18 cellular contexts compared by ENCODE assay signal in the genomic region with DNA sequence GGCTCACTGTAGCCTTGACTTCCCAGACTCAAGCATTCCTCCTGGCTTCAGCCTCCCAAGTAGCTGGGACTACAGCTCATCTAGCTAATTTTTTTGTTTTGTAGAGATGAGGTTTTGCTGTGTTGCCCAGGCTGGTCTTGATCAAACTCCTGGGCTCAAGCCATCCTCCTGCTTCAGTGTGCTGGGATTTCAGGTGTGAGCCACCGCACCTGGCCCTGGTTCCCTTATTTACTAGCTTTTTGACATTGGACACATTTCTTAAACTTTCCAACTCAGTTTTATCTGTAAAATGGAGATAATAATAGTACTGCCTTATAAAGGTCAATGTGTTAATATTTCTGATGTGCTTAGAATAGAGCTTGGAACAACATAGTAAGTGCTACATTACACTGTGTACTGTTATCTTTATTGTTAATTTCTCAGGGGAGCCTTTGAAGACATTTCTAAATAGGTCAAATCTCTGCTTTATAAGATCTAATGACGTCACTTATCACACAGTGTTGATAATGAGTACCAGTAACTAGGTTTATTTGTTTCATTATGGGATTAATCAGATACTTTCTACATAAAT.
DNase-seq lines count a peak whose midpoint lies in the region; ATAC-seq, FAIRE-seq and TF ChIP-seq lines count a peak whose summit lies in the region.
"Had no signal": no experiment of that assay in that cellular context is flagged by ENCODE, and none has a peak within 500 bp of the region (broad histone marks: within the 10 kb centered on the region; RNA-seq: fewer than 3 reads in every experiment).

No MANE protein-coding gene starts in this region.

- no peak overlapping the region for H3K27ac Mint-ChIP-seq in activated CD4-positive, alpha-beta T cell treated with anti-CD3 and anti-CD28 coated beads, Interleukin-2, amount 10 ng/mL, durations not matched to agents 24 days and 14 days
- no peak overlapping the region for H3K27ac Mint-ChIP-seq in activated naive CD8-positive, alpha-beta T cell treated with anti-CD3 and anti-CD28 coated beads, Interleukin-2, amount 50 U/mL, for 24 hours
- H3K27ac Mint-ChIP-seq in activated CD8-positive, alpha-beta memory T cell treated with anti-CD3 and anti-CD28 coated beads, Interleukin-2, amount 10 ng/mL, durations not matched to agents 7 days and 5 days: no peak overlapping the region
- H3K27ac Mint-ChIP-seq: CD4-positive, alpha-beta T cell; GM23338 had no signal

- no peak for TF ChIP-seq CTCF in body of pancreas (IDR thresholded peaks at IDR 0.05)

- intact Hi-C loops in activated CD4-positive, alpha-beta T cell treated with anti-CD3 and anti-CD28 coated beads, Interleukin-2, amount 10 ng/mL, durations not matched to agents 24 days and 14 days (cut with micrococcal nuclease): no loop called here
- intact Hi-C loops in body of pancreas (cut with DNase I): no loop called here

- CTCF ChIA-PET in activated CD8-positive, alpha-beta memory T cell treated with anti-CD3 and anti-CD28 coated beads, Interleukin-2, amount 10 ng/mL, durations not matched to agents 7 days and 5 days (lab: Charles Lee): no interaction called here

- no peak for TF ChIP-seq POLR2A in body of pancreas (IDR thresholded peaks at IDR 0.05)

- no peaks in the 10 kb centered on the region for H3K27me3 ChIP-seq in body of pancreas
- no peaks in the 10 kb centered on the region for H3K27me3 ChIP-seq in small intestine (ENCODE audit: control insufficient read depth in 2 of 2, insufficient read depth in 2 of 2, low read length in 2 of 2)

- peak; percentile 69 for ATAC-seq in body of pancreas
- no peak for ATAC-seq in activated naive CD8-positive, alpha-beta T cell treated with anti-CD3 and anti-CD28 coated beads, Interleukin-2, amount 50 U/mL, for 24 hours
- ATAC-seq in activated CD8-positive, alpha-beta memory T cell treated with anti-CD3 and anti-CD28 coated beads, Interleukin-2, amount 10 ng/mL, durations not matched to agents 7 days and 5 days: no peak
- ATAC-seq: A549, GM23338 had no signal

- no peaks in the 10 kb centered on the region for H3K9me3 Mint-ChIP-seq in activated CD4-positive, alpha-beta T cell treated with anti-CD3 and anti-CD28 coated beads, Interleukin-2, amount 10 ng/mL, durations not matched to agents 24 days and 14 days
- H3K9me3 Mint-ChIP-seq in activated naive CD8-positive, alpha-beta T cell treated with anti-CD3 and anti-CD28 coated beads, Interleukin-2, amount 50 U/mL, for 24 hours: no peaks in the 10 kb centered on the region
- H3K9me3 Mint-ChIP-seq in activated CD8-positive, alpha-beta memory T cell treated with anti-CD3 and anti-CD28 coated beads, Interleukin-2, amount 10 ng/mL, durations not matched to agents 7 days and 5 days (ENCODE audit: low read depth): no peaks in the 10 kb centered on the region
- H3K9me3 Mint-ChIP-seq: CD4-positive, alpha-beta T cell; GM23338 had no signal

- no peak overlapping the region for H3K4me3 ChIP-seq in body of pancreas
- no peak overlapping the region for H3K4me3 ChIP-seq in small intestine (ENCODE audit: low read depth in 1 of 2, low read length in 2 of 2)
- H3K4me3 ChIP-seq: A549, GM23338 had no signal

- no peak overlapping the region for H3K4me3 Mint-ChIP-seq in activated CD4-positive, alpha-beta T cell treated with anti-CD3 and anti-CD28 coated beads, Interleukin-2, amount 10 ng/mL, durations not matched to agents 24 days and 14 days
- H3K4me3 Mint-ChIP-seq in activated naive CD8-positive, alpha-beta T cell treated with anti-CD3 and anti-CD28 coated beads, Interleukin-2, amount 50 U/mL, for 24 hours: no peak overlapping the region
- H3K4me3 Mint-ChIP-seq in activated CD8-positive, alpha-beta memory T cell treated with anti-CD3 and anti-CD28 coated beads, Interleukin-2, amount 10 ng/mL, durations not matched to agents 7 days and 5 days: no peak overlapping the region
- H3K4me3 Mint-ChIP-seq: CD4-positive, alpha-beta T cell; GM23338 had no signal

- H3K27ac ChIP-seq in body of pancreas: peak overlapping the region in 2 of 4 donors; percentile 53 to 54
- H3K27ac ChIP-seq in small intestine (ENCODE audit: low read depth in 1 of 2, low read length in 1 of 2): no peak overlapping the region
- H3K27ac ChIP-seq: 22Rv1, A549, C4-2B had no signal

- 19 to 34% methylated on average over 2 of the region's 2 CpGs for WGBS in body of pancreas, 2 donors
- 29 to 50% (median 36%) methylated on average over 2 of the region's 2 CpGs for WGBS in small intestine, 3 donors

- H3K9me3 ChIP-seq in body of pancreas: no peaks in the 10 kb centered on the region
- H3K9me3 ChIP-seq in small intestine (ENCODE audit: control insufficient read depth, low read depth): no peaks in the 10 kb centered on the region
- H3K9me3 ChIP-seq: A549 had no signal

- peak; percentile 16 for DNase-seq in activated CD4-positive, alpha-beta T cell treated with anti-CD3 and anti-CD28 coated beads, Interleukin-2, amount 10 ng/mL, durations not matched to agents 24 days and 14 days
- DNase-seq in activated CD4-positive, alpha-beta T cell treated with anti-CD3 and anti-CD28 coated beads for 48 hours: no peak
- DNase-seq in body of pancreas (peak; percentile 28 to 65 (median 50)), small intestine (peak; percentile 25), NCI-H774 (lab: John Stamatoyannopoulos, UW) (no peak)
- DNase-seq in activated naive CD8-positive, alpha-beta T cell treated with anti-CD3 and anti-CD28 coated beads, Interleukin-2, amount 50 U/mL, for 24 hours: no peak
- DNase-seq in activated CD8-positive, alpha-beta memory T cell treated with anti-CD3 and anti-CD28 coated beads, Interleukin-2, amount 10 ng/mL, durations not matched to agents 7 days and 5 days: no peak
- DNase-seq: AML-193; CD4-positive, alpha-beta T cell; DMS153; DMS79; GDM1 had no signal

- H3K36me3 ChIP-seq in body of pancreas (replicated peaks in 1 of 2; ENCODE audit: insufficient read depth in 1 of 2, low read depth in 2 of 2): no peaks in the 10 kb centered on the region
- H3K36me3 ChIP-seq in small intestine (ENCODE audit: control insufficient read depth in 2 of 2, insufficient read depth in 2 of 2, low read length in 2 of 2): no peaks in the 10 kb centered on the region

- no peaks in the 10 kb centered on the region for H3K27me3 Mint-ChIP-seq in activated CD4-positive, alpha-beta T cell treated with anti-CD3 and anti-CD28 coated beads, Interleukin-2, amount 10 ng/mL, durations not matched to agents 24 days and 14 days
- H3K27me3 Mint-ChIP-seq in activated naive CD8-positive, alpha-beta T cell treated with anti-CD3 and anti-CD28 coated beads, Interleukin-2, amount 50 U/mL, for 24 hours: no peaks in the 10 kb centered on the region
- H3K27me3 Mint-ChIP-seq in activated CD8-positive, alpha-beta memory T cell treated with anti-CD3 and anti-CD28 coated beads, Interleukin-2, amount 10 ng/mL, durations not matched to agents 7 days and 5 days: no peaks in the 10 kb centered on the region
- H3K27me3 Mint-ChIP-seq: CD4-positive, alpha-beta T cell had no signal

- H3K4me1 Mint-ChIP-seq in activated CD4-positive, alpha-beta T cell treated with anti-CD3 and anti-CD28 coated beads, Interleukin-2, amount 10 ng/mL, durations not matched to agents 24 days and 14 days: peaks cover 2% of the 10 kb centered on the region
- H3K4me1 Mint-ChIP-seq in activated naive CD8-positive, alpha-beta T cell treated with anti-CD3 and anti-CD28 coated beads, Interleukin-2, amount 50 U/mL, for 24 hours: peaks cover 2% of the 10 kb centered on the region
- H3K4me1 Mint-ChIP-seq in activated CD8-positive, alpha-beta memory T cell treated with anti-CD3 and anti-CD28 coated beads, Interleukin-2, amount 10 ng/mL, durations not matched to agents 7 days and 5 days: peaks cover 3% of the 10 kb centered on the region

- H3K4me1 ChIP-seq in body of pancreas: peaks cover 78% of the 10 kb centered on the region
- peaks cover 4 to 8% of the 10 kb centered on the region in 2 donors for H3K4me1 ChIP-seq in small intestine (ENCODE audit: control insufficient read depth in 2 of 2, insufficient read depth in 1 of 2, low read depth in 1 of 2, low read length in 1 of 2)

- H3K36me3 Mint-ChIP-seq in activated CD4-positive, alpha-beta T cell treated with anti-CD3 and anti-CD28 coated beads, Interleukin-2, amount 10 ng/mL, durations not matched to agents 24 days and 14 days (ENCODE audit: low read depth): no peaks in the 10 kb centered on the region
- H3K36me3 Mint-ChIP-seq in activated naive CD8-positive, alpha-beta T cell treated with anti-CD3 and anti-CD28 coated beads, Interleukin-2, amount 50 U/mL, for 24 hours (ENCODE audit: low read depth): peaks cover 2% of the 10 kb centered on the region
- no peaks in the 10 kb centered on the region for H3K36me3 Mint-ChIP-seq in activated CD8-positive, alpha-beta memory T cell treated with anti-CD3 and anti-CD28 coated beads, Interleukin-2, amount 10 ng/mL, durations not matched to agents 7 days and 5 days

- no peak for FAIRE-seq in small intestine (lab: Jason Lieb, UNC)
- FAIRE-seq: A549, GM12892, GM18507 had no signal

Comparison
In these comparisons a context has a peak if more than half of its experiments do, and no peak if none do; other contexts are left out.
1. DNase-seq: peak in activated CD4-positive, alpha-beta T cell treated with anti-CD3 and anti-CD28 coated beads, Interleukin-2, amount 10 ng/mL, durations not matched to agents 24 days and 14 days (single experiment), body of pancreas (4 of 4) and small intestine (single experiment); none in activated CD4-positive, alpha-beta T cell treated with anti-CD3 and anti-CD28 coated beads for 48 hours (single experiment), activated naive CD8-positive, alpha-beta T cell treated with anti-CD3 and anti-CD28 coated beads, Interleukin-2, amount 50 U/mL, for 24 hours (single experiment), NCI-H774 (single experiment) and activated CD8-positive, alpha-beta memory T cell treated with anti-CD3 and anti-CD28 coated beads, Interleukin-2, amount 10 ng/mL, durations not matched to agents 7 days and 5 days (single experiment).